In genomic region chrX:31591355-31591754, GRCh38 we compare ENCODE assay signal across 19 cellular contexts.
"Had no signal": no experiment of that assay in that cellular context is flagged by ENCODE, and none has a peak within 500 bp of the region (broad histone marks: within the 10 kb centered on the region; RNA-seq: fewer than 3 reads in every experiment).

No MANE protein-coding gene starts in this region.

- H3K4me2 ChIP-seq: neural progenitor cell had no signal

- H3K27me3 Mint-ChIP-seq: effector memory CD8-positive, alpha-beta T cell; naive B cell had no signal

- H3K9ac ChIP-seq: neural progenitor cell had no signal

- H3K27ac Mint-ChIP-seq: effector memory CD8-positive, alpha-beta T cell; mesothelial cell of epicardium; naive B cell; nephron; neural progenitor cell; stimulated activated effector memory CD8-positive, alpha-beta T cell treated with anti-CD3 and anti-CD28 coated beads, Interleukin-12 subunit alpha, Interleukin-12 subunit beta, amount 100 ng/mL, for 72 hours had no signal

- H3K36me3 Mint-ChIP-seq: mesothelial cell of epicardium; naive B cell; neural progenitor cell; stimulated activated effector memory CD8-positive, alpha-beta T cell treated with anti-CD3 and anti-CD28 coated beads, Interleukin-12 subunit alpha, Interleukin-12 subunit beta, amount 100 ng/mL, for 72 hours had no signal

- H3K4me1 Mint-ChIP-seq: naive B cell; nephron; neural progenitor cell; stimulated activated effector memory CD8-positive, alpha-beta T cell treated with anti-CD3 and anti-CD28 coated beads, Interleukin-12 subunit alpha, Interleukin-12 subunit beta, amount 100 ng/mL, for 72 hours had no signal

- H3K4me1 ChIP-seq: gastrocnemius medialis, neural progenitor cell, prostate gland, right atrium auricular region, stomach, vagina had no signal

- H3K27me3 ChIP-seq: gastrocnemius medialis, neural progenitor cell, right atrium auricular region, stomach, thyroid gland, vagina had no signal

- DNase-seq: cortex of kidney; effector memory CD8-positive, alpha-beta T cell; gastrocnemius medialis; mucosa of descending colon; naive B cell; stimulated activated CD4-positive, alpha-beta T cell treated with anti-CD3 and anti-CD28 coated beads, Interleukin-2, amount 100 ng/mL, for 24 hours; stimulated activated CD4-positive, alpha-beta T cell treated with anti-CD3 and anti-CD28 coated beads, Interleukin-4, amount 100 ng/mL, for 24 hours; stimulated activated naive CD4-positive, alpha-beta T cell treated with Interleukin-2 at 50 U/mL for 16 hours; stomach; thyroid gland; trophoblast cell had no signal

- ATAC-seq: effector memory CD8-positive, alpha-beta T cell; mucosa of descending colon; sciatic nerve; stimulated activated effector memory CD8-positive, alpha-beta T cell treated with anti-CD3 and anti-CD28 coated beads, Interleukin-12 subunit alpha, Interleukin-12 subunit beta, amount 100 ng/mL, for 72 hours had no signal

- H3K27ac ChIP-seq: neural progenitor cell, prostate gland, stomach, thyroid gland, vagina had no signal

- H2AFZ ChIP-seq: neural progenitor cell had no signal

- H3K4me3 ChIP-seq: gastrocnemius medialis, mucosa of descending colon, neural progenitor cell, prostate gland, right atrium auricular region, stomach, thyroid gland, vagina had no signal

- H3K36me3 ChIP-seq: gastrocnemius medialis, neural progenitor cell, prostate gland, right atrium auricular region, stomach, thyroid gland, vagina had no signal

- H3K9me3 ChIP-seq: gastrocnemius medialis, mucosa of descending colon, prostate gland, right atrium auricular region, stomach, thyroid gland, vagina had no signal

- H3K4me3 Mint-ChIP-seq: effector memory CD8-positive, alpha-beta T cell; mesothelial cell of epicardium; naive B cell; nephron; neural progenitor cell; stimulated activated effector memory CD8-positive, alpha-beta T cell treated with anti-CD3 and anti-CD28 coated beads, Interleukin-12 subunit alpha, Interleukin-12 subunit beta, amount 100 ng/mL, for 72 hours had no signal
